29 cellular contexts compared by ENCODE assay signal in the genomic region with DNA sequence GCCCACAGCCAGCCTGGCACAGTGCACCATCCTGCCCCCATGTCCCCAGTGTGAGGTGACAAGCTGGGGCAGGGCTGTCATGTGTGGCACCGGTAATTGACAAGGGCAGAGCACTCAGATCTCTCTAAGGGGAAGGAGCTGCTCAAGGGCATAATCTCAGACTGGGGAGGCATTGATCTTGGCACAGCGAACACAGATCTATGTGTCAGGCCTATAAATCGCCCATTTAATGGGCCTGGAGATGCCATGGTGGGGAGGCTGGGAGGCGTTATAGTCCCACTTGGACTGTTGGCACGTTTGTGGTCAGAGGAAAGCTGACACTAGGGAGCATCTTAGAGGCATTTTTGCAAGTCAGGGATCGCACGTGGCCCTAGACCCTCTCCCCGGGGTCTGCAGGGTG.
"Had no signal": no experiment of that assay in that cellular context is flagged by ENCODE, and none has a peak within 500 bp of the region (broad histone marks: within the 10 kb centered on the region; RNA-seq: fewer than 3 reads in every experiment).

No MANE protein-coding gene starts in this region.

- DNase-seq: activated CD4-positive, alpha-beta T cell treated with anti-CD3 and anti-CD28 coated beads for 4 hours; activated CD4-positive, alpha-beta T cell treated with anti-CD3 and anti-CD28 coated beads, Interleukin-2, amount 50 U/mL, for 4 hours; activated CD4-positive, CD25-positive, alpha-beta regulatory T cell; activated naive CD4-positive, alpha-beta T cell; activated naive CD8-positive, alpha-beta T cell treated with anti-CD3 and anti-CD28 coated beads for 36 hours; activated T-cell treated with anti-CD3 and anti-CD28 coated beads for 4 hours; activated T-cell treated with anti-CD3 and anti-CD28 coated beads, Interleukin-2, amount 50 U/mL, for 72 hours; adrenal gland; aorta; body of pancreas; cerebellar nuclear complex; colonic mucosa; foreskin fibroblast; kidney glomerular epithelial cell; left ventricle myocardium inferior; mesendoderm; natural killer cell; posterior cingulate gyrus; stimulated activated CD4-positive, alpha-beta T cell treated with anti-CD3 and anti-CD28 coated beads, Interleukin-1b, Interleukin-23, amount 100 ng/mL, for 48 hours; stimulated activated CD4-positive, alpha-beta T cell treated with anti-CD3 and anti-CD28 coated beads, Interleukin-4, amount 100 ng/mL, for 4 hours; stimulated activated CD8-positive, alpha-beta memory T cell treated with anti-CD3 and anti-CD28 coated beads, Interleukin-4, amount 100 ng/mL, for 48 hours; stimulated activated naive CD8-positive, alpha-beta T cell treated with anti-CD3 and anti-CD28 coated beads, Interleukin-15, amount 100 ng/mL, for 72 hours; thyroid gland had no signal

- FAIRE-seq: endothelial cell of umbilical vein had no signal

- H3K4me3 ChIP-seq: adrenal gland, body of pancreas, colonic mucosa, heart left ventricle, left ventricle myocardium inferior, lung, skin epidermis, thyroid gland had no signal

- H3K27ac ChIP-seq: adrenal gland, body of pancreas, colonic mucosa, heart left ventricle, left ventricle myocardium inferior, skin epidermis, thyroid gland had no signal

- H3K36me3 ChIP-seq: adrenal gland, colonic mucosa, heart left ventricle, left ventricle myocardium inferior, thyroid gland had no signal

- H3K27me3 ChIP-seq: body of pancreas, colonic mucosa, thyroid gland had no signal

- ATAC-seq: activated T-cell treated with anti-CD3 and anti-CD28 coated beads, Interleukin-2, amount 50 U/mL, for 72 hours; body of pancreas; heart left ventricle; natural killer cell; sciatic nerve; stimulated activated memory B cell treated with anti-CD40 and anti-IgM and Interleukin-4, amounts not matched to agents 10 μg/mL and 1 μg/mL and 100 μg/mL, for 72 hours; stimulated activated naive CD8-positive, alpha-beta T cell treated with anti-CD3 and anti-CD28 coated beads, Interleukin-15, amount 100 ng/mL, for 72 hours had no signal

- H3K9me3 ChIP-seq: adrenal gland, body of pancreas, colonic mucosa, heart left ventricle, left ventricle myocardium inferior, thyroid gland had no signal

- H3K4me1 ChIP-seq: adrenal gland, body of pancreas, colonic mucosa, heart left ventricle, left ventricle myocardium inferior, thyroid gland had no signal
